In the genomic region with DNA sequence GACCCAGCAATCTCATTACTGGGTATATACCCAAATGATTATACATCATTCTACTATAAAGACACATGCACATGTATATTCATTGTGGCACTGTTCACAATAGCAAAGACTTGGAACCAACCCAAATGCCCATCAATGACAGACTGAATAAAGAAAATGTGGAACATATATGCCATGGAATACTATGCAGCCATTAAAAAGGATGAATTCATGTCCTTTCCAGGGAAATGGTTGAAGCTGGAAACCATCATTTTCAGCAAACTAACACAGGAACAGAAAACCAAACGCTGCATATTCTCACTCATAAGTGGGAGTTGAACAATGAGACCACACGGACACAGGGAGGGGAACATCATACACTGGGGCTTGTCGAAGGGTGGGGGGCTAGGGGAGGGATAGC, we compare ENCODE assay signal across 9 cellular contexts. TPM values are rescaled to one million over a fixed set of nuclear protein-coding genes. Genes with fewer than 3 reads are reported as not detected.
DNase-seq lines count a peak whose midpoint lies in the region; ATAC-seq, FAIRE-seq and TF ChIP-seq lines count a peak whose summit lies in the region.
"Not testable (repeated sequence)": the region's sequence is repeated elsewhere in the genome, so short reads cannot be mapped to it uniquely, and the experiment has no call there.
"Had no signal": no experiment of that assay in that cellular context is flagged by ENCODE, and none has a peak within 500 bp of the region (broad histone marks: within the 10 kb centered on the region; RNA-seq: fewer than 3 reads in every experiment).

No MANE protein-coding gene starts in this region.

- not testable (repeated sequence) for TF ChIP-seq CTCF in A549 (IDR thresholded peaks at IDR 0.05); HEK293 (tag by site-specific recombination; IDR thresholded peaks at IDR 0.05); HFFc6 (IDR thresholded peaks at IDR 0.05); K562 (IDR thresholded peaks at IDR 0.05 in 2 of 3, conservative IDR thresholded peaks at IDR 0.05 in 1 of 3; ENCODE audit: insufficient read depth in 2 of 3, low read depth in 1 of 3, low read length in 3 of 3)

- not testable (repeated sequence) for H3K9me3 Mint-ChIP-seq in HFFc6; stimulated activated naive CD8-positive, alpha-beta T cell treated with anti-CD3 and anti-CD28 coated beads, Interleukin-15, Interleukin-2, amounts not matched to agents 100 ng/mL and 50 ng/mL, for 24 hours

- not testable (repeated sequence) for FAIRE-seq in A549 (lab: Jason Lieb, UNC); K562 (lab: Jason Lieb, UNC)

- H3K4me3 ChIP-seq in A549; HEK293 (ENCODE audit: low read depth, low read length); K562: not testable (repeated sequence)

- TF ChIP-seq POLR2A in A549 (IDR thresholded peaks at IDR 0.05; ENCODE audit: low read length); K562 (conservative IDR thresholded peaks at IDR 0.05): not testable (repeated sequence)

- H3K36me3 Mint-ChIP-seq in HFFc6 (ENCODE audit: low read depth), result peaks cover 18% of the 10 kb centered on the region
- H3K36me3 Mint-ChIP-seq in stimulated activated naive CD8-positive, alpha-beta T cell treated with anti-CD3 and anti-CD28 coated beads, Interleukin-15, Interleukin-2, amounts not matched to agents 100 ng/mL and 50 ng/mL, for 24 hours (ENCODE audit: low read depth), result not testable (repeated sequence)

- peak overlapping the region; percentile 18; the same call in 1 of the 2 replicates for H3K27ac Mint-ChIP-seq in HFFc6
- peak overlapping the region; percentile 62 for H3K27ac Mint-ChIP-seq in stimulated activated naive CD8-positive, alpha-beta T cell treated with anti-CD3 and anti-CD28 coated beads, Interleukin-15, Interleukin-2, amounts not matched to agents 100 ng/mL and 50 ng/mL, for 24 hours

- BruUV-seq in K562 (replicated peaks; lab: Mats Ljungman, UMichigan), result not testable (repeated sequence)

- not testable (repeated sequence) for H3K4me1 Mint-ChIP-seq in HFFc6 (ENCODE audit: low read depth); stimulated activated naive CD8-positive, alpha-beta T cell treated with anti-CD3 and anti-CD28 coated beads, Interleukin-15, Interleukin-2, amounts not matched to agents 100 ng/mL and 50 ng/mL, for 24 hours (ENCODE audit: low read depth)

- WGBS in A549 (ENCODE audit: missing lambda C conversion rate), result 76% methylated on average over 3 of the region's 3 CpGs
- WGBS in K562 (ENCODE audit: insufficient coverage, low coverage, missing lambda C conversion rate), result 2% methylated on average over 3 of the region's 3 CpGs

- not testable (repeated sequence) for H3K9ac ChIP-seq in K562 (ENCODE audit: insufficient read depth in 1 of 2, low read depth in 2 of 2, low read length in 2 of 2)

- not testable (repeated sequence) for H3K27ac ChIP-seq in A549; HEK293 (ENCODE audit: extremely low read depth, low read depth, low read length); K562 (ENCODE audit: extremely low read depth, low read depth, low read length)

- CTCF ChIA-PET in A549 (lab: Yijun Ruan, JAX), result interaction anchor here (1.2 to 1.5 kb wide), 2 partner anchors 10 to 187 kb away, joined by 4 to 7 read pairs; a partner anchor contains a TSS
- CTCF ChIA-PET in HEK293 (lab: Yijun Ruan, JAX), result interaction anchor here (1.0 kb wide), 1 partner anchor 64 kb away, joined by 3 read pairs; no protein-coding TSS in a partner anchor
- CTCF ChIA-PET in K562 (lab: Yijun Ruan, JAX; ENCODE audit: low intra/inter-chr PET ratio), result not testable (repeated sequence)

- POLR2A ChIA-PET in A549 (lab: Yijun Ruan, JAX); HEK293 (lab: Yijun Ruan, JAX); K562 (lab: Yijun Ruan, JAX): not testable (repeated sequence)

- TF ChIP-seq EP300 in A549 (IDR thresholded peaks at IDR 0.05); K562 (IDR thresholded peaks at IDR 0.05; ENCODE audit: low read length): not testable (repeated sequence)

- intact Hi-C loops in K562 (cut with micrococcal nuclease), result not testable (repeated sequence)

- H3K27me3 ChIP-seq in K562 (ENCODE audit: control insufficient read depth in 2 of 2, insufficient read depth in 2 of 2, low read length in 2 of 2), result not testable (repeated sequence)

- H3K27me3 Mint-ChIP-seq in HFFc6 (ENCODE audit: insufficient read depth), result not testable (repeated sequence)
- H3K27me3 Mint-ChIP-seq in stimulated activated naive CD8-positive, alpha-beta T cell treated with anti-CD3 and anti-CD28 coated beads, Interleukin-15, Interleukin-2, amounts not matched to agents 100 ng/mL and 50 ng/mL, for 24 hours, result peaks cover 11% of the 10 kb centered on the region

- ATAC-seq in A549, K562: not testable (repeated sequence)

- H3K4me2 ChIP-seq in A549; K562 (ENCODE audit: insufficient read depth, low read length): not testable (repeated sequence)

- not testable (repeated sequence) for H3K4me3 Mint-ChIP-seq in HFFc6; stimulated activated naive CD8-positive, alpha-beta T cell treated with anti-CD3 and anti-CD28 coated beads, Interleukin-15, Interleukin-2, amounts not matched to agents 100 ng/mL and 50 ng/mL, for 24 hours

- H3K36me3 ChIP-seq in HEK293 (ENCODE audit: control insufficient read depth in 2 of 2, insufficient read depth in 1 of 2, low read length in 2 of 2); K562 (ENCODE audit: control insufficient read depth, insufficient read depth, low read length): not testable (repeated sequence)

- not testable (repeated sequence) for H2AFZ ChIP-seq in K562 (ENCODE audit: low read depth, low read length)

- H3K4me1 ChIP-seq in A549; HEK293 (ENCODE audit: control insufficient read depth, insufficient read depth, low read length); K562 (replicated peaks in 1 of 2; ENCODE audit: control insufficient read depth in 2 of 2, insufficient read depth in 2 of 2, low read length in 2 of 2): not testable (repeated sequence)

- H4K20me1 ChIP-seq in K562 (replicated peaks; ENCODE audit: control insufficient read depth, insufficient read depth, low read length), result not testable (repeated sequence)

- DNase-seq in A549 (ENCODE audit: low read depth in 1 of 2, low spot score in 1 of 2); HFFc6; K562 (ENCODE audit: extremely low read depth in 1 of 4, low spot score in 3 of 4): not testable (repeated sequence)

- not testable (repeated sequence) for H3K9me1 ChIP-seq in K562 (ENCODE audit: control insufficient read depth, insufficient read depth, low read length)

- H3K9me3 ChIP-seq in A549; HEK293 (ENCODE audit: control insufficient read depth, insufficient read depth, low read depth, low read length); K562 (replicated peaks; ENCODE audit: control insufficient read depth, insufficient read depth, low read depth, low read length): not testable (repeated sequence)

- not testable (repeated sequence) for TF ChIP-seq RAD21 in A549 (conservative IDR thresholded peaks at IDR 0.05 in 1 of 2, IDR thresholded peaks at IDR 0.05 in 1 of 2); K562 (CRISPR knock-in tag; conservative IDR thresholded peaks at IDR 0.05 in 1 of 2, IDR thresholded peaks at IDR 0.05 in 1 of 2)

- in situ Hi-C loops in K562 (cut with MboI), result not testable (repeated sequence)

- H3K79me2 ChIP-seq in K562 (ENCODE audit: control insufficient read depth, insufficient read depth, low read length), result not testable (repeated sequence)

TF ChIP-seq in HEK293, 187 proteins besides CTCF, POLR2A, EP300 and RAD21:
- TF ChIP-seq ZNF146 (tag by site-specific recombination; IDR thresholded peaks at IDR 0.05), result peak; percentile 72

TF ChIP-seq in K562, 482 proteins besides CTCF, POLR2A, EP300 and RAD21:
- TF ChIP-seq ZNF146 (CRISPR knock-in tag; IDR thresholded peaks at IDR 0.05; ENCODE audit: unreplicated experiment), result peak; percentile 50
TF ChIP-seq in K562: peak in this region for 1; not testable (repeated sequence) for 481.

RNA-seq across cellular contexts. Expression of a gene that starts 10.4 kb away (rescaled TPM):
- 127 and 140 TPM in 2 replicates for polyA plus RNA-seq in A549 (2011; rRNA removed)
- 12.1 and 13.0 TPM in 2 replicates for polyA plus RNA-seq in A549 (2012; cell fraction: cytosol; rRNA removed)
- 33.8 and 37.1 TPM in 2 replicates for polyA plus RNA-seq in A549 (2012; cell fraction: nucleus; rRNA removed)
- 6.9 to 12.3 TPM (median 8.2 TPM) in 3 replicates for polyA plus RNA-seq in A549 (2017; fragmentation: RNase III; extraction: RNeasy Plus Mini Kit Qiagen cat#74134 plus additional on column Dnase treatment)
- 109 and 110 TPM in 2 replicates for polyA minus RNA-seq in A549 (2011; rRNA and poly(A)+ RNA removed)
- total RNA-seq in HFFc6 (2021; fragmentation: NEBNext Ultra II Directional; extraction: Animal tissue kit (Norgen Biotek cat#: 25700)), result 100 to 1,000 TPM in 2 of 6 experiments, 10 to 100 TPM in 4; 59.2 to 176 (median 70.3) TPM
- not detected in 2 replicates for total RNA-seq in K562 (2011; cell fraction: chromatin; rRNA removed; ENCODE audit: low replicate concordance)
- not detected in 2 replicates for total RNA-seq in K562 (2011; cell fraction: nucleolus; rRNA removed)
- not detected in 2 replicates for total RNA-seq in K562 (2011; cell fraction: nucleoplasm; rRNA removed)
- total RNA-seq in K562 (2014; rRNA removed), result not detected in 2 replicates
- total RNA-seq in K562 (2014; rRNA removed; fragmentation: Illumina TruSeq; extraction: Trizol), result not detected in 2 replicates
- total RNA-seq in K562 (2015; rRNA removed; fragmentation: Illumina TruSeq; extraction: Trizol), result not detected in 2 replicates
- total RNA-seq in K562 (2021), result not detected in 2 replicates
- polyA plus RNA-seq in K562 (2011; rRNA removed), result 0.01 TPM in 1 of 2 replicates, not detected in the other
- polyA plus RNA-seq in K562 (2011; cell fraction: cytosol; rRNA removed), result not detected in 2 replicates
- polyA plus RNA-seq in K562 (2011; cell fraction: nucleus; rRNA removed), result not detected in 2 replicates
- 0.06 TPM in 1 of 2 replicates, not detected in the other for polyA plus RNA-seq in K562 (2012)
- polyA plus RNA-seq in K562 (2014; fragmentation: Illumina TruSeq; extraction: Trizol), result not detected in 2 replicates
- not detected for polyA plus RNA-seq in K562 (2014; fragmentation: Nextera tagmentation; extraction: Ambion mirVana)
- not detected in 2 replicates for polyA plus RNA-seq in K562 (2014; rRNA removed)
- polyA minus RNA-seq in K562 (2011; rRNA and poly(A)+ RNA removed), result not detected in 2 replicates
- polyA minus RNA-seq in K562 (2011; cell fraction: cytosol; rRNA and poly(A)+ RNA removed), result not detected in 2 replicates
- not detected in 2 replicates for polyA minus RNA-seq in K562 (2011; cell fraction: nucleus; rRNA and poly(A)+ RNA removed)
- total RNA-seq: A172; B cell; CD4-positive, alpha-beta memory T cell had no signal
- polyA plus RNA-seq: CD4-positive, alpha-beta memory T cell; CD8-positive, alpha-beta memory T cell had no signal

Comparison
In these comparisons a context has a peak if more than half of its experiments do, and no peak if none do; other contexts are left out.
1. RNA of a gene that starts 10.4 kb away (total RNA-seq): 59.2 to 176 TPM in HFFc6; not detected in K562; every median in the first group is over 10 times any median in the second.